In the genomic region with DNA sequence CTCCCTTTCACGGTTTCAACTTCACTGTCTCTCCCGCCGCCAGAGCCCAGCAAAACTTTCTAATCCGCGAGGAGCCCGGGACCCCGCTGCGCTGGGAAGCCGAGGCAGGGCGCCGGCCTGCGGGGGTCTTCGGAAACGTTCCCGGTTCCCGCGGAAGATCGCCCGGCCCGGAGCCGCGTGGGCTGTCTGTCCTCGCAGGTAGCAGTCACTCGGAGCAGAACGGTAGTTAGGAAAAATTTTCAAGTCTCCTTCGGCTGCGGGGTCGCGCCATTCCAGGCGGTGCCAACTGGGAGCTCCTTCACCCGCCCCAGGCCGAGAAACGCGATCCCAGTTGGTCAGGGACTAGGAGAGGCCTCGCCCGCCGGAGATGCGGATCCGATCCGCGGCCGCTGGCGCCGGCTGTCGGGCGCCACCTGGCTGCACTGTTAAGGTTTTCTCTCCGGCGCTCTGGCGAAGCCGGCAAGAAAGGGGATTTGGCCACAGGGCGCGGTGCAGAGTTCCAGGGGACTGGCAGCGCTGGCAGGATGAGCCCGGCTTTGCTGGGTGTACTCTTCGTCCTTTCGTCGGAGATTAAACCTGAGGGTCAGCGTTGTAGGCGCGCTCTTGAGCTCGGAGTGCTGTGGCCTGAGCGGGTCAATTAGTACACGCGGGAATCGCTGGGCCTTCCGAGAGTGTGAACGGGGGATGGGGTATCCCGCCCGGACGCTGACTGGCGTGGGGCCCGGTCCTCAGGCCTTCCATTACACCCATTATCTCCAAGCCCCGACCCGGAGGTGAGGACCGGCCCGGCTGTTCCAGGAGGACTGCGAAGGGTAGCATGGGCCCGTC, we compare ENCODE assay signal across 1 cellular context.
TF ChIP-seq lines count a peak whose summit lies in the region.

No MANE protein-coding gene starts in this region.

TF ChIP-seq in H1, 55 proteins besides CTCF, POLR2A, EP300 and RAD21 (continued from another document):
- TF ChIP-seq, protein P1, sequence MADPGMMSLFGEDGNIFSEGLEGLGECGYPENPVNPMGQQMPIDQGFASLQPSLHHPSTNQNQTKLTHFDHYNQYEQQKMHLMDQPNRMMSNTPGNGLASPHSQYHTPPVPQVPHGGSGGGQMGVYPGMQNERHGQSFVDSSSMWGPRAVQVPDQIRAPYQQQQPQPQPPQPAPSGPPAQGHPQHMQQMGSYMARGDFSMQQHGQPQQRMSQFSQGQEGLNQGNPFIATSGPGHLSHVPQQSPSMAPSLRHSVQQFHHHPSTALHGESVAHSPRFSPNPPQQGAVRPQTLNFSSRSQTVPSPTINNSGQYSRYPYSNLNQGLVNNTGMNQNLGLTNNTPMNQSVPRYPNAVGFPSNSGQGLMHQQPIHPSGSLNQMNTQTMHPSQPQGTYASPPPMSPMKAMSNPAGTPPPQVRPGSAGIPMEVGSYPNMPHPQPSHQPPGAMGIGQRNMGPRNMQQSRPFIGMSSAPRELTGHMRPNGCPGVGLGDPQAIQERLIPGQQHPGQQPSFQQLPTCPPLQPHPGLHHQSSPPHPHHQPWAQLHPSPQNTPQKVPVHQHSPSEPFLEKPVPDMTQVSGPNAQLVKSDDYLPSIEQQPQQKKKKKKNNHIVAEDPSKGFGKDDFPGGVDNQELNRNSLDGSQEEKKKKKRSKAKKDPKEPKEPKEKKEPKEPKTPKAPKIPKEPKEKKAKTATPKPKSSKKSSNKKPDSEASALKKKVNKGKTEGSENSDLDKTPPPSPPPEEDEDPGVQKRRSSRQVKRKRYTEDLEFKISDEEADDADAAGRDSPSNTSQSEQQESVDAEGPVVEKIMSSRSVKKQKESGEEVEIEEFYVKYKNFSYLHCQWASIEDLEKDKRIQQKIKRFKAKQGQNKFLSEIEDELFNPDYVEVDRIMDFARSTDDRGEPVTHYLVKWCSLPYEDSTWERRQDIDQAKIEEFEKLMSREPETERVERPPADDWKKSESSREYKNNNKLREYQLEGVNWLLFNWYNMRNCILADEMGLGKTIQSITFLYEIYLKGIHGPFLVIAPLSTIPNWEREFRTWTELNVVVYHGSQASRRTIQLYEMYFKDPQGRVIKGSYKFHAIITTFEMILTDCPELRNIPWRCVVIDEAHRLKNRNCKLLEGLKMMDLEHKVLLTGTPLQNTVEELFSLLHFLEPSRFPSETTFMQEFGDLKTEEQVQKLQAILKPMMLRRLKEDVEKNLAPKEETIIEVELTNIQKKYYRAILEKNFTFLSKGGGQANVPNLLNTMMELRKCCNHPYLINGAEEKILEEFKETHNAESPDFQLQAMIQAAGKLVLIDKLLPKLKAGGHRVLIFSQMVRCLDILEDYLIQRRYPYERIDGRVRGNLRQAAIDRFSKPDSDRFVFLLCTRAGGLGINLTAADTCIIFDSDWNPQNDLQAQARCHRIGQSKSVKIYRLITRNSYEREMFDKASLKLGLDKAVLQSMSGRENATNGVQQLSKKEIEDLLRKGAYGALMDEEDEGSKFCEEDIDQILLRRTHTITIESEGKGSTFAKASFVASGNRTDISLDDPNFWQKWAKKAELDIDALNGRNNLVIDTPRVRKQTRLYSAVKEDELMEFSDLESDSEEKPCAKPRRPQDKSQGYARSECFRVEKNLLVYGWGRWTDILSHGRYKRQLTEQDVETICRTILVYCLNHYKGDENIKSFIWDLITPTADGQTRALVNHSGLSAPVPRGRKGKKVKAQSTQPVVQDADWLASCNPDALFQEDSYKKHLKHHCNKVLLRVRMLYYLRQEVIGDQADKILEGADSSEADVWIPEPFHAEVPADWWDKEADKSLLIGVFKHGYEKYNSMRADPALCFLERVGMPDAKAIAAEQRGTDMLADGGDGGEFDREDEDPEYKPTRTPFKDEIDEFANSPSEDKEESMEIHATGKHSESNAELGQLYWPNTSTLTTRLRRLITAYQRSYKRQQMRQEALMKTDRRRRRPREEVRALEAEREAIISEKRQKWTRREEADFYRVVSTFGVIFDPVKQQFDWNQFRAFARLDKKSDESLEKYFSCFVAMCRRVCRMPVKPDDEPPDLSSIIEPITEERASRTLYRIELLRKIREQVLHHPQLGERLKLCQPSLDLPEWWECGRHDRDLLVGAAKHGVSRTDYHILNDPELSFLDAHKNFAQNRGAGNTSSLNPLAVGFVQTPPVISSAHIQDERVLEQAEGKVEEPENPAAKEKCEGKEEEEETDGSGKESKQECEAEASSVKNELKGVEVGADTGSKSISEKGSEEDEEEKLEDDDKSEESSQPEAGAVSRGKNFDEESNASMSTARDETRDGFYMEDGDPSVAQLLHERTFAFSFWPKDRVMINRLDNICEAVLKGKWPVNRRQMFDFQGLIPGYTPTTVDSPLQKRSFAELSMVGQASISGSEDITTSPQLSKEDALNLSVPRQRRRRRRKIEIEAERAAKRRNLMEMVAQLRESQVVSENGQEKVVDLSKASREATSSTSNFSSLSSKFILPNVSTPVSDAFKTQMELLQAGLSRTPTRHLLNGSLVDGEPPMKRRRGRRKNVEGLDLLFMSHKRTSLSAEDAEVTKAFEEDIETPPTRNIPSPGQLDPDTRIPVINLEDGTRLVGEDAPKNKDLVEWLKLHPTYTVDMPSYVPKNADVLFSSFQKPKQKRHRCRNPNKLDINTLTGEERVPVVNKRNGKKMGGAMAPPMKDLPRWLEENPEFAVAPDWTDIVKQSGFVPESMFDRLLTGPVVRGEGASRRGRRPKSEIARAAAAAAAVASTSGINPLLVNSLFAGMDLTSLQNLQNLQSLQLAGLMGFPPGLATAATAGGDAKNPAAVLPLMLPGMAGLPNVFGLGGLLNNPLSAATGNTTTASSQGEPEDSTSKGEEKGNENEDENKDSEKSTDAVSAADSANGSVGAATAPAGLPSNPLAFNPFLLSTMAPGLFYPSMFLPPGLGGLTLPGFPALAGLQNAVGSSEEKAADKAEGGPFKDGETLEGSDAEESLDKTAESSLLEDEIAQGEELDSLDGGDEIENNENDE (IDR thresholded peaks at IDR 0.05; ENCODE audit: insufficient replicate concordance, low read length): no peak
- no peak for TF ChIP-seq USF2 (IDR thresholded peaks at IDR 0.05; ENCODE audit: low read length)
- peak; percentile 82 for TF ChIP-seq TBP (IDR thresholded peaks at IDR 0.05; ENCODE audit: low read depth, low read length)
- TF ChIP-seq NANOG (IDR thresholded peaks at IDR 0.05; ENCODE audit: insufficient read depth, low read depth, low read length, poor library complexity, severe bottlenecking): no peak
- TF ChIP-seq CEBPB (IDR thresholded peaks at IDR 0.05; ENCODE audit: low read depth, low read length): no peak
- no peak for TF ChIP-seq MAX (IDR thresholded peaks at IDR 0.05)
- peak; percentile 34; the same call in 1 of the 2 replicates for TF ChIP-seq GABPA (IDR thresholded peaks at IDR 0.05; ENCODE audit: borderline replicate concordance, insufficient read depth, low read length)
- no peak for TF ChIP-seq ATF2 (IDR thresholded peaks at IDR 0.05; ENCODE audit: low read length)
- TF ChIP-seq PHF8 (conservative IDR thresholded peaks at IDR 0.05; ENCODE audit: low read depth, low read length): no peak
- no peak for TF ChIP-seq KDM5A (IDR thresholded peaks at IDR 0.05; ENCODE audit: low read length)
- no peak for TF ChIP-seq SIX5 (IDR thresholded peaks at IDR 0.05; ENCODE audit: low read depth, low read length)
- TF ChIP-seq, protein P2, sequence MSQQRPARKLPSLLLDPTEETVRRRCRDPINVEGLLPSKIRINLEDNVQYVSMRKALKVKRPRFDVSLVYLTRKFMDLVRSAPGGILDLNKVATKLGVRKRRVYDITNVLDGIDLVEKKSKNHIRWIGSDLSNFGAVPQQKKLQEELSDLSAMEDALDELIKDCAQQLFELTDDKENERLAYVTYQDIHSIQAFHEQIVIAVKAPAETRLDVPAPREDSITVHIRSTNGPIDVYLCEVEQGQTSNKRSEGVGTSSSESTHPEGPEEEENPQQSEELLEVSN (IDR thresholded peaks at IDR 0.05): no peak
- peak; percentile 56 for TF ChIP-seq KDM4A (IDR thresholded peaks at IDR 0.05; ENCODE audit: low read depth, low read length, severe bottlenecking)
- TF ChIP-seq KDM1A (IDR thresholded peaks at IDR 0.05; ENCODE audit: borderline replicate concordance, low read length): no peak
- TF ChIP-seq CBX8 (IDR thresholded peaks at IDR 0.05; ENCODE audit: borderline replicate concordance, low read depth, low read length): no peak
- TF ChIP-seq SUZ12 (IDR thresholded peaks at IDR 0.05; ENCODE audit: low read length): no peak; the same call in 1 of the 2 replicates
- no peak for TF ChIP-seq ZNF274 (IDR thresholded peaks at IDR 0.05; ENCODE audit: borderline replicate concordance, extremely low read depth, low read length)
- TF ChIP-seq POU5F1 (IDR thresholded peaks at IDR 0.05; ENCODE audit: low read depth, low read length): no peak
- TF ChIP-seq RFX5 (IDR thresholded peaks at IDR 0.05; ENCODE audit: borderline replicate concordance, low read depth, low read length): no peak
- no peak for TF ChIP-seq JUND (IDR thresholded peaks at IDR 0.05; ENCODE audit: low read length)
- no peak for TF ChIP-seq BCL11A (IDR thresholded peaks at IDR 0.05; ENCODE audit: low read depth in 2 of 2, low read length in 2 of 2)
- no peak for TF ChIP-seq SAP30 (IDR thresholded peaks at IDR 0.05; ENCODE audit: insufficient read depth, insufficient replicate concordance, low read length)
- TF ChIP-seq ASH2L (IDR thresholded peaks at IDR 0.05; ENCODE audit: low read length): peak; percentile 75
TF ChIP-seq in H1: peak in this region for 5.
